Comparison of ENCODE assay signal across 1 cellular context in genomic region chr12:1594295-1595025, GRCh38.
TF ChIP-seq lines count a peak whose summit lies in the region.

TSS of gene FBXL14 (minus strand) at chr12:1594581. CDS start at chr12:1594066, 515 bp downstream.

TF ChIP-seq in Ishikawa, 13 proteins besides CTCF, POLR2A, EP300 and RAD21 (continued from another document):
- TF ChIP-seq REST (IDR thresholded peaks at IDR 0.05; ENCODE audit: low read depth): no peak; the same call in 1 of the 2 replicates
- TF ChIP-seq MAX (IDR thresholded peaks at IDR 0.05): peak; percentile 35; the same call in 1 of the 2 replicates
- TF ChIP-seq NFIC (IDR thresholded peaks at IDR 0.05): 0 out of 2 replicates have a peak, but pooled peaks have one; percentile 10
- peak; percentile 37; the same call in 1 of the 2 replicates for TF ChIP-seq TAF1 (IDR thresholded peaks at IDR 0.05; ENCODE audit: low read depth)
- no peak for TF ChIP-seq CEBPB (IDR thresholded peaks at IDR 0.05)
- no peak for TF ChIP-seq YY1 (IDR thresholded peaks at IDR 0.05; ENCODE audit: low read depth)
- no peak for TF ChIP-seq CREB1 (IDR thresholded peaks at IDR 0.05; ENCODE audit: low read depth)
- peak; percentile 90; the same call in 1 of the 2 replicates for TF ChIP-seq ZBTB7A (IDR thresholded peaks at IDR 0.05; ENCODE audit: low read depth)
- TF ChIP-seq EGR1 (IDR thresholded peaks at IDR 0.05): 0 out of 2 replicates have a peak, but pooled peaks have one; percentile 33
- peak; percentile 64 for TF ChIP-seq TCF12 (IDR thresholded peaks at IDR 0.05; ENCODE audit: low read depth)
TF ChIP-seq in Ishikawa: peak in this region for 8.
